In the genomic region with DNA sequence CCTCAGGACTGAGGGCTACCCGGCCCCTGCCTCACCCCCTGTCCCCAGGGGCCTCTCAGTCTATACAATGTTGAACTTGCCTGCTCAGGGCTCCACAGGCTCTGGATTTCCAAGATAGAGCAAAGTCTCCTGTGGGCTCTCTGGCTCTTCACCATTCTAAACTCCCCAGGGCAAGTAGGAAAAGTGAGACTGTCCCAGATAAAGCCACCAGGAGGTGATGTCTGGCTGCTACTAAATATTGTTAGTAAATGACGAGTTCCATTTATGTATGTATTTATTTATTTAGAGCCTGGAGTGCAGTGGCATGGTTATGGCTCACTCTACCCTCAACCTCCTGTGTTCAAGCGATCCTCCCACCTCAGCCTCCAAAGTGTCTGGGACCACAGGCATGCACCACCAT, we compare ENCODE assay signal across 1 cellular context.
TF ChIP-seq lines count a peak whose summit lies in the region.

No MANE protein-coding gene starts in this region.

TF ChIP-seq in Ishikawa, 13 proteins besides CTCF, POLR2A, EP300 and RAD21 (continued from another document):
- TF ChIP-seq TCF12 (IDR thresholded peaks at IDR 0.05; ENCODE audit: low read depth) = no peak
